ENCODE assay signal across 11 cellular contexts in the genomic region with DNA sequence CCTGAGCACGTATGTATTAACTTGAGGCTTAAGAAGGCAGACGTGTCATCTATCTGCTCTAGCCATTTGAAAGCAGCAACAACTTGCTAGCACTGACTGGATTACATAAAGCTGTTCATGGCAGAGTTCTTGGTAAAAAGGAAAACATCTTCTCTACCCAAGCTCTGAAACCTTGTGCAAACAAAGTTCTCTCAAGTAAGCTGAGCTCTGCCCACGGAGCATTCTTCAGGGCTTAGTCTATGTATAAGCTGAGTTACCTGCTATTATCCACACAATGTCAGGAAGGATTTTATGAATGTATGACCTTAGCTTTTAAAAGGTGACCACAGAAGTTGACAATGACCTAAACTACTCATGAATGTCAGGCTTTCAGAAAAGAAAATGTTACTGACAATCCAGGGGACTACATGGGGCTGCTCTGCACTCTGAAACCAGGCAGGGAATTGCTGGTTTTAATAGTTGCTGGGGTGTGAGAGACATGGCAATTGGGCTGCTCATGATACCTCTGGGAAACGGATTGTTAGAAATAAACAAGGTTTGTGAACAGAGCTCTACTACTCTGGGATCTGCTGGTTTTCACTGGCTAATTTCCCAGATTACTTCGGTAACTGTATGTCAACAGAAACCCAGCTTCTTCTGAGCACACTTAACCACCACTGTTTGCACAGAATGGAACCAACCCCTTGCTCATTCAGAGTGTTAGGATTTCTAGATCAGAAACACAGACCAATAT. TPM values are rescaled to one million over a fixed set of nuclear protein-coding genes. Genes with fewer than 3 reads are reported as not detected.
DNase-seq lines count a peak whose midpoint lies in the region; ATAC-seq and TF ChIP-seq lines count a peak whose summit lies in the region.
"Had no signal": no experiment of that assay in that cellular context is flagged by ENCODE, and none has a peak within 500 bp of the region (broad histone marks: within the 10 kb centered on the region; RNA-seq: fewer than 3 reads in every experiment).

No MANE protein-coding gene starts in this region.

- H3K27me3 ChIP-seq in HAP-1 (ENCODE audit: low read depth) (no peaks in the 10 kb centered on the region), skeletal muscle tissue (ENCODE audit: control insufficient read depth in 3 of 3, insufficient read depth in 3 of 3, low read length in 3 of 3) (no peaks in the 10 kb centered on the region)

- in situ Hi-C loops in HAP-1 (cut with MboI; ENCODE audit: low sequenced_read_pairs), result no loop called here

- peak overlapping the region; percentile 0 for H3K27ac ChIP-seq in skeletal muscle tissue (ENCODE audit: low read depth, low read length)

- no peaks in the 10 kb centered on the region for H3K9me3 ChIP-seq in HAP-1
- no peaks in the 10 kb centered on the region for H3K9me3 ChIP-seq in skeletal muscle tissue (ENCODE audit: control insufficient read depth in 3 of 3, low read length in 3 of 3)

- H3K4me3 ChIP-seq in HAP-1 (no peak overlapping the region), skeletal muscle tissue (ENCODE audit: low read length in 3 of 3) (no peak overlapping the region)

- DNase-seq in HAP-1 (ENCODE audit: low spot score in 2 of 2) (peak; percentile 63 to 79), fibroblast of the conjunctiva (ENCODE audit: low read depth) (peak; percentile 21), pons (ENCODE audit: low spot score) (no peak), GDM1 (lab: John Stamatoyannopoulos, UW) (no peak)
- DNase-seq in activated CD4-positive, CD25-positive, alpha-beta regulatory T cell treated with anti-CD3 and anti-CD28 coated beads, Interleukin-2, amount 50 U/mL, for 72 hours, result no peak
- DNase-seq: naive B cell, NCI-H526, T-helper 2 cell had no signal

- no peak overlapping the region for H3K9ac ChIP-seq in skeletal muscle tissue (ENCODE audit: low read depth in 1 of 3, low read length in 3 of 3)

- H3K36me3 ChIP-seq in HAP-1 (replicated peaks) (no peaks in the 10 kb centered on the region), skeletal muscle tissue (ENCODE audit: control insufficient read depth in 3 of 3, insufficient read depth in 3 of 3, low read length in 3 of 3) (no peaks in the 10 kb centered on the region)

- H3K4me1 ChIP-seq in HAP-1, result peaks cover 57% of the 10 kb centered on the region
- H3K4me1 ChIP-seq in skeletal muscle tissue (ENCODE audit: control insufficient read depth in 3 of 3, insufficient read depth in 3 of 3, low read length in 3 of 3), result peaks cover 4 to 20% (median 18%) of the 10 kb centered on the region in 3 donors

- peak; percentile 37 for ATAC-seq in SK-N-SH treated with all-trans-retinoic acid at 6 μM for 48 hours
- ATAC-seq in HG03432 (IDR thresholded peaks at IDR 0.05; ENCODE audit: unreplicated experiment), result no peak

TF ChIP-seq in SK-N-SH treated with all-trans-retinoic acid at 6 μM for 48 hours, 23 proteins besides CTCF, POLR2A, EP300 and RAD21:
- no peak for TF ChIP-seq CSDC2 (CRISPR knock-in tag; IDR thresholded peaks at IDR 0.05)
- no peak for TF ChIP-seq ISL1 (CRISPR knock-in tag; IDR thresholded peaks at IDR 0.05)
- TF ChIP-seq PPARA (CRISPR knock-in tag; IDR thresholded peaks at IDR 0.05; ENCODE audit: borderline replicate concordance), result no peak
- no peak for TF ChIP-seq TOX (CRISPR knock-in tag; IDR thresholded peaks at IDR 0.05; ENCODE audit: borderline replicate concordance)
- no peak for TF ChIP-seq ZNF8 (CRISPR knock-in tag; IDR thresholded peaks at IDR 0.05)
- no peak for TF ChIP-seq BACH2 (CRISPR knock-in tag; IDR thresholded peaks at IDR 0.05; ENCODE audit: borderline replicate concordance)
- TF ChIP-seq TCF4 (CRISPR knock-in tag; IDR thresholded peaks at IDR 0.05; ENCODE audit: borderline replicate concordance), result no peak
- TF ChIP-seq, protein P1, sequence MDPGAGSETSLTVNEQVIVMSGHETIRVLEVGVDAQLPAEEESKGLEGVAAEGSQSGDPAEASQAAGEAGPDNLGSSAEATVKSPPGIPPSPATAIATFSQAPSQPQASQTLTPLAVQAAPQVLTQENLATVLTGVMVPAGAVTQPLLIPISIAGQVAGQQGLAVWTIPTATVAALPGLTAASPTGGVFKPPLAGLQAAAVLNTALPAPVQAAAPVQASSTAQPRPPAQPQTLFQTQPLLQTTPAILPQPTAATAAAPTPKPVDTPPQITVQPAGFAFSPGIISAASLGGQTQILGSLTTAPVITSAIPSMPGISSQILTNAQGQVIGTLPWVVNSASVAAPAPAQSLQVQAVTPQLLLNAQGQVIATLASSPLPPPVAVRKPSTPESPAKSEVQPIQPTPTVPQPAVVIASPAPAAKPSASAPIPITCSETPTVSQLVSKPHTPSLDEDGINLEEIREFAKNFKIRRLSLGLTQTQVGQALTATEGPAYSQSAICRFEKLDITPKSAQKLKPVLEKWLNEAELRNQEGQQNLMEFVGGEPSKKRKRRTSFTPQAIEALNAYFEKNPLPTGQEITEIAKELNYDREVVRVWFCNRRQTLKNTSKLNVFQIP (CRISPR knock-in tag; IDR thresholded peaks at IDR 0.05; ENCODE audit: borderline replicate concordance, low read depth), result no peak
TF ChIP-seq in SK-N-SH treated with all-trans-retinoic acid at 6 μM for 48 hours: peak in this region for 0.

RNA-seq across cellular contexts. Expression of a gene that starts 29.6 kb away (rescaled TPM):
- total RNA-seq in skeletal muscle tissue, result 34.4 TPM

Comparison
In these comparisons a context has a peak if more than half of its experiments do, and no peak if none do; other contexts are left out.
1. DNase-seq: peak in HAP-1 (2 of 2) and fibroblast of the conjunctiva (single experiment); none in pons (single experiment), activated CD4-positive, CD25-positive, alpha-beta regulatory T cell treated with anti-CD3 and anti-CD28 coated beads, Interleukin-2, amount 50 U/mL, for 72 hours (single experiment) and GDM1 (single experiment).